ENCODE assay signal across 24 cellular contexts in genomic region chr9:1883004-1883403, GRCh38.
DNase-seq lines count a peak whose midpoint lies in the region; ATAC-seq, FAIRE-seq and TF ChIP-seq lines count a peak whose summit lies in the region.
"Had no signal": no experiment of that assay in that cellular context is flagged by ENCODE, and none has a peak within 500 bp of the region (broad histone marks: within the 10 kb centered on the region; RNA-seq: fewer than 3 reads in every experiment).

No MANE protein-coding gene starts in this region.

- in situ Hi-C loops in HepG2 (cut with HindIII; ENCODE audit: extremely low pct_ligation_motif_present, low pct_unique_long_range_greater_than_20kb) = no loop called here

- H2AK5ac ChIP-seq in mesenchymal stem cell (ENCODE audit: low read length, severe bottlenecking) = no peak overlapping the region

- H3K9me3 ChIP-seq in BLaER1 (no peaks in the 10 kb centered on the region), OCI-LY3 (ENCODE audit: insufficient read depth, low read length) (0 out of 2 replicates have a peak, but pooled peaks cover 7% of the 10 kb centered on the region), HepG2 (ENCODE audit: low read length) (no peaks in the 10 kb centered on the region), upper lobe of right lung (no peaks in the 10 kb centered on the region), mesenchymal stem cell (ENCODE audit: control insufficient read depth, low read length) (no peaks in the 10 kb centered on the region)
- H3K9me3 ChIP-seq: A549 had no signal

- TF ChIP-seq RAD21 in HepG2 (CRISPR knock-in tag; IDR thresholded peaks at IDR 0.05) = no peak

- no peak overlapping the region for H3K18ac ChIP-seq in mesenchymal stem cell (ENCODE audit: low read depth in 1 of 2, low read length in 2 of 2)

- H3K27ac ChIP-seq in BLaER1 (no peak overlapping the region), OCI-LY3 (ENCODE audit: low read length) (peak overlapping the region; percentile 98; the same call in 1 of the 2 replicates), HepG2 (ENCODE audit: extremely low read length, insufficient read depth, low read length) (no peak overlapping the region), upper lobe of right lung (no peak overlapping the region), mesenchymal stem cell (ENCODE audit: low read length, poor library complexity, severe bottlenecking) (no peak overlapping the region)
- H3K27ac ChIP-seq: 22Rv1, A549 had no signal

- no peak overlapping the region for H3K14ac ChIP-seq in mesenchymal stem cell (ENCODE audit: low read length in 2 of 2)

- intact Hi-C loops in HepG2 (cut with micrococcal nuclease; ENCODE audit: unreplicated experiment) = no loop called here
- intact Hi-C loops in upper lobe of right lung (cut with DNase I) = no loop called here

- H2BK5ac ChIP-seq in mesenchymal stem cell (ENCODE audit: low read depth, low read length, poor library complexity, severe bottlenecking) = no peak overlapping the region

- CTCF ChIA-PET in HepG2 (lab: Yijun Ruan, JAX; ENCODE audit: low intra/inter-chr PET ratio, low total read pairs) = no interaction called here

- no peak for TF ChIP-seq POLR2A in HepG2 (IDR thresholded peaks at IDR 0.05; ENCODE audit: insufficient read depth in 1 of 2, low read depth in 2 of 2, low read length in 2 of 2)

- ATAC-seq in HepG2 = peak; percentile 88
- ATAC-seq in upper lobe of right lung = peak; percentile 69
- no peak for ATAC-seq in GM19328 (IDR thresholded peaks at IDR 0.05; ENCODE audit: unreplicated experiment)
- no peak for ATAC-seq in GM18498 (IDR thresholded peaks at IDR 0.05; ENCODE audit: unreplicated experiment)
- ATAC-seq: A549, GM23338, K562 had no signal

- H4K20me1 ChIP-seq in BLaER1 (no peaks in the 10 kb centered on the region), OCI-LY3 (ENCODE audit: insufficient read depth, low read length) (no peaks in the 10 kb centered on the region), HepG2 (ENCODE audit: insufficient read depth, low read length) (no peaks in the 10 kb centered on the region)

- H3K4ac ChIP-seq in mesenchymal stem cell (ENCODE audit: low read depth in 1 of 2, low read length in 2 of 2) = no peak overlapping the region

- H3K23ac ChIP-seq in mesenchymal stem cell (ENCODE audit: low read length in 2 of 2) = no peak overlapping the region

- H3K9ac ChIP-seq in BLaER1 = no peak overlapping the region
- H3K9ac ChIP-seq in OCI-LY3 (ENCODE audit: low read length) = no peak overlapping the region
- no peak overlapping the region for H3K9ac ChIP-seq in HepG2 (ENCODE audit: insufficient read depth, low read depth, low read length)
- H3K9ac ChIP-seq in mesenchymal stem cell (ENCODE audit: low read length) = no peak overlapping the region

- no peak overlapping the region for H3K4me3 ChIP-seq in BLaER1
- H3K4me3 ChIP-seq in OCI-LY3 (ENCODE audit: low read length) = no peak overlapping the region
- no peak overlapping the region for H3K4me3 ChIP-seq in HepG2 (replicated peaks in 1 of 3; ENCODE audit: insufficient read depth in 1 of 3, low read depth in 2 of 3, low read length in 3 of 3)
- no peak overlapping the region for H3K4me3 ChIP-seq in upper lobe of right lung
- no peak overlapping the region for H3K4me3 ChIP-seq in mesenchymal stem cell (ENCODE audit: insufficient read depth in 1 of 2, low read depth in 1 of 2, low read length in 2 of 2)
- H3K4me3 ChIP-seq: A549, GM23338, K562 had no signal

- DNase-seq in HepG2 (ENCODE audit: low spot score) = no peak
- DNase-seq in upper lobe of right lung = no peak
- no peak for DNase-seq in mesenchymal stem cell
- DNase-seq: AML-193; C1 segment of cervical spinal cord; CD4-positive, CD25-positive, alpha-beta regulatory T cell; CD8-positive, alpha-beta memory T cell; COR-L47; DMS 273 treated with DMSO at 0.1 percent for 48 hours; DMS53; DND-41; EL; HCEC 1CT; IMR-90; Karpas-422 had no signal

- FAIRE-seq in HepG2 (lab: Jason Lieb, UNC) = no peak
- FAIRE-seq: A549, H54, K562 had no signal

- no peaks in the 10 kb centered on the region for H3K79me2 ChIP-seq in OCI-LY3 (ENCODE audit: low read length)
- no peaks in the 10 kb centered on the region for H3K79me2 ChIP-seq in HepG2 (ENCODE audit: insufficient read depth, low read length)

- no peak overlapping the region for H2BK120ac ChIP-seq in mesenchymal stem cell (ENCODE audit: low read depth, low read length)

- no peak overlapping the region for H2BK12ac ChIP-seq in mesenchymal stem cell (ENCODE audit: low read length in 2 of 2)

- POLR2A ChIA-PET in HepG2 (lab: Yijun Ruan, JAX) = no interaction called here

- BruUV-seq in HepG2 (replicated peaks; lab: Mats Ljungman, UMichigan) = no TSS peak

- H3K36me3 ChIP-seq in BLaER1 = no peaks in the 10 kb centered on the region
- H3K36me3 ChIP-seq in OCI-LY3 (replicated peaks; ENCODE audit: low read depth, low read length) = peaks cover 22% of the 10 kb centered on the region
- H3K36me3 ChIP-seq in HepG2 (replicated peaks in 1 of 2; ENCODE audit: control insufficient read depth in 1 of 2, insufficient read depth in 2 of 2, low read length in 2 of 2) = no peaks in the 10 kb centered on the region
- H3K36me3 ChIP-seq in upper lobe of right lung = no peaks in the 10 kb centered on the region
- no peaks in the 10 kb centered on the region for H3K36me3 ChIP-seq in mesenchymal stem cell (ENCODE audit: control insufficient read depth in 1 of 2, insufficient read depth in 2 of 2, low read depth in 1 of 2, low read length in 2 of 2)

- H2BK15ac ChIP-seq in mesenchymal stem cell (ENCODE audit: low read depth, poor library complexity, severe bottlenecking) = no peak overlapping the region

- H3K4me1 ChIP-seq in BLaER1 (peaks cover 8% of the 10 kb centered on the region), OCI-LY3 (ENCODE audit: low read length) (peaks cover 52% of the 10 kb centered on the region), HepG2 (ENCODE audit: insufficient read depth, low read length) (no peaks in the 10 kb centered on the region), upper lobe of right lung (no peaks in the 10 kb centered on the region), mesenchymal stem cell (ENCODE audit: control insufficient read depth, insufficient read depth, low read depth, low read length) (no peaks in the 10 kb centered on the region)
- H3K4me1 ChIP-seq: A549 had no signal

- TF ChIP-seq EP300 in HepG2 (IDR thresholded peaks at IDR 0.05; ENCODE audit: low read depth in 2 of 2, low read length in 2 of 2) = no peak
- no peak for TF ChIP-seq EP300 in HepG2 (CRISPR knock-in tag; IDR thresholded peaks at IDR 0.05; ENCODE audit: borderline replicate concordance)

- no peak overlapping the region for H4K91ac ChIP-seq in mesenchymal stem cell (ENCODE audit: low read length)

- no peak overlapping the region for H4K8ac ChIP-seq in mesenchymal stem cell (ENCODE audit: low read length)

- H3K79me1 ChIP-seq in mesenchymal stem cell (replicated peaks; ENCODE audit: low read length, poor library complexity, severe bottlenecking) = no peaks in the 10 kb centered on the region

- H3K4me2 ChIP-seq in BLaER1 = peak overlapping the region; percentile 30; the same call in 1 of the 2 replicates
- no peak overlapping the region for H3K4me2 ChIP-seq in OCI-LY3 (ENCODE audit: low read length)
- H3K4me2 ChIP-seq in HepG2 (ENCODE audit: low read depth, low read length) = no peak overlapping the region
- H3K4me2 ChIP-seq in mesenchymal stem cell (ENCODE audit: low read length, poor library complexity, severe bottlenecking) = no peak overlapping the region
- H3K4me2 ChIP-seq: A549, GM23338 had no signal

- 10% methylated on average over 1 of the region's 2 CpGs for WGBS in HepG2 (ENCODE audit: low lambda C conversion rate)
- 70% methylated on average over 1 of the region's 2 CpGs for WGBS in mesenchymal stem cell

- H2AFZ ChIP-seq in OCI-LY3 (ENCODE audit: low read depth, low read length) (no peak overlapping the region), HepG2 (ENCODE audit: low read length) (no peak overlapping the region), mesenchymal stem cell (ENCODE audit: low read depth, low read length) (no peak overlapping the region)
- H2AFZ ChIP-seq: GM23338 had no signal

- H3K27me3 ChIP-seq in BLaER1 = no peaks in the 10 kb centered on the region
- no peaks in the 10 kb centered on the region for H3K27me3 ChIP-seq in OCI-LY3 (ENCODE audit: low read depth, low read length)
- H3K27me3 ChIP-seq in HepG2 (ENCODE audit: control insufficient read depth in 1 of 2, insufficient read depth in 2 of 2, low read length in 2 of 2) = no peaks in the 10 kb centered on the region
- H3K27me3 ChIP-seq in upper lobe of right lung = no peaks in the 10 kb centered on the region
- H3K27me3 ChIP-seq in mesenchymal stem cell (ENCODE audit: control insufficient read depth in 1 of 2, insufficient read depth in 1 of 2, low read length in 2 of 2) = no peaks in the 10 kb centered on the region

- no peak for TF ChIP-seq CTCF in OCI-LY3 (IDR thresholded peaks at IDR 0.05; ENCODE audit: low read depth, low read length)
- TF ChIP-seq CTCF in HepG2 (CRISPR knock-in tag; IDR thresholded peaks at IDR 0.05) = no peak
- no peak for TF ChIP-seq CTCF in upper lobe of right lung (IDR thresholded peaks at IDR 0.05)

TF ChIP-seq in HepG2, 621 proteins besides CTCF, POLR2A, EP300 and RAD21:
- TF ChIP-seq CEBPG (CRISPR knock-in tag; IDR thresholded peaks at IDR 0.05) (0 out of 2 replicates have a peak, but pooled peaks have one; percentile 21), HNF4A (CRISPR knock-in tag; IDR thresholded peaks at IDR 0.05) (peak; percentile 32; the same call in 1 of the 2 replicates), ZSCAN31 (CRISPR knock-in tag; IDR thresholded peaks at IDR 0.05; ENCODE audit: low read depth) (no peak)

Comparison
In these comparisons a context has a peak if more than half of its experiments do, and no peak if none do; other contexts are left out.
1. ATAC-seq: peak in HepG2 (single experiment) and upper lobe of right lung (single experiment); none in GM19328 (single experiment) and GM18498 (single experiment).